ENCODE assay signal across 20 cellular contexts in the genomic region with DNA sequence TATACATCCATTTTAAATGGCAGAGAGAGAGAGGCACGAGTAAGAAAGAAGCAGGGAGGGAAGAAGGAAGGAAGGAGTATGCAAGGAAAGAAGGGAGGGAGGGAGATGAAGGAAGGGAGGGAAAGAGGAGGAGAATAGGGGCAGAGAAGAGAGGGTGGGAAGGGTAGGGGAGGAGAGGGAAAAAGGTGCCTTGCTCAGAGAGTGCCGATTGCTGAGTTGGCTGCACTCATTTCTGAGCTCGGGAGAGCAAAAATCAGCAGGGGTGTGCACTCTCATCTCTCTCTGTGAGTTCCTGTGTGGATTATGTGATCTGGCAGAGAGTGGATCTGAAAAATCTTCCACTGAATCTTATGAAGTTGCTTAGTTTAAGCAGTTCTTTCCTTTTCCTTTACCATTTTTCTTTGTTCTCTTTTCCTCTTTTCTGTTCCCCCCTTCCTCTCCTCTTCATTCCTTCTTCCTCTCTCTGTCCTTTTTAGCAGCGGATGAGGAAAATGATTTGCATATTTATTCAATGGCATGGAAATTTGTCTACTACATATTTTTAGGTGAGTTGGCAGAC.
"Had no signal": no experiment of that assay in that cellular context is flagged by ENCODE, and none has a peak within 500 bp of the region (broad histone marks: within the 10 kb centered on the region; RNA-seq: fewer than 3 reads in every experiment).

No MANE protein-coding gene starts in this region.

- H3K9ac ChIP-seq: KMS-11 had no signal

- H3K27ac ChIP-seq: KMS-11, RWPE1 had no signal

- ATAC-seq: Panc1, PC-3, SK-N-SH treated with all-trans-retinoic acid at 6 μM for 48 hours had no signal

- DNase-seq: IMR-90, Kasumi-1, MM.1S, NCI-H1092 treated with DMSO at 0.1 percent for 48 hours, NCI-H1436, NCI-H187, NCI-H2029 treated with DMSO at 0.1 percent for 48 hours, NCI-H2171 treated with DMSO at 0.1 percent for 48 hours, NCI-H345, NCI-H446 treated with DMSO at 0.1 percent for 48 hours, NCI-H510A treated with DMSO at 0.1 percent for 48 hours, NCI-H69, NCI-H774, PC-3, SHP77, T-helper 1 cell had no signal

- H3K4me2 ChIP-seq: KMS-11 had no signal
